In genomic region chr1:203765029-203765837, GRCh38 we compare ENCODE assay signal across 7 cellular contexts. TPM values are rescaled to one million over a fixed set of nuclear protein-coding genes. Genes with fewer than 3 reads are reported as not detected.
DNase-seq lines count a peak whose midpoint lies in the region; ATAC-seq and TF ChIP-seq lines count a peak whose summit lies in the region.

Gene LAX1, plus strand, starts transcription at chr1:203765183. Its CDS starts 383 bp downstream, at chr1:203765566.

- no peaks in the 10 kb centered on the region for H3K9me3 ChIP-seq in OCI-LY7 (ENCODE audit: low read length)

- peak within 1 kb of the TSS; percentile 87 for H3K4me2 ChIP-seq in OCI-LY7 (ENCODE audit: low read length)

- CTCF ChIA-PET in OCI-LY7 (lab: Charles Lee; ENCODE audit: unreplicated experiment): interaction anchor here (1.0 to 1.2 kb wide), 3 partner anchors 12 to 91 kb away, joined by 3 to 4 read pairs (median 3); no protein-coding TSS in a partner anchor

- peak within 1 kb of the TSS; percentile 50 for H2AFZ ChIP-seq in OCI-LY7 (ENCODE audit: low read length)

- peak within 1 kb of the TSS; percentile 98 for H3K27ac ChIP-seq in OCI-LY7 (ENCODE audit: low read depth, low read length, poor library complexity, severe bottlenecking)

- TSS peak; percentile 87 for BruUV-seq in OCI-LY7 (replicated peaks; lab: Mats Ljungman, UMichigan)

- POLR2A ChIA-PET in OCI-LY7 (lab: Charles Lee): interaction anchor here (0.6 to 4.3 kb wide), 23 partner anchors 11 to 751 kb away, joined by 3 to 84 read pairs (median 4); partner anchors contain the start of genes ATP2B4 and MDM4

- DNase-seq in OCI-LY7 (ENCODE audit: low spot score) (peak; percentile 95), NCI-H2227 (lab: John Stamatoyannopoulos, UW; ENCODE audit: unreplicated experiment) (no peak), C1 segment of cervical spinal cord (lab: John Stamatoyannopoulos, UW) (no peak), kidney glomerular epithelial cell (lab: John Stamatoyannopoulos, UW) (no peak)
- peak; percentile 21 to 54 (median 34) for DNase-seq in activated naive CD4-positive, alpha-beta T cell (lab: John Stamatoyannopoulos, UW)
- DNase-seq in stimulated activated CD4-positive, alpha-beta T cell treated with anti-CD3 and anti-CD28 coated beads, Interleukin-2, amount 100 ng/mL, for 4 hours (ENCODE audit: low read depth): peak; percentile 81

- intact Hi-C loops in OCI-LY7 (cut with micrococcal nuclease; ENCODE audit: unreplicated experiment): loop anchor here (1.0 to 10.0 kb wide), 6 partner anchors 11 to 760 kb away; partner anchors contain the start of gene ATP2B4

- no peaks in the 10 kb centered on the region for H4K20me1 ChIP-seq in OCI-LY7 (ENCODE audit: insufficient read depth, low read length)

- TF ChIP-seq CTCF in OCI-LY7 (conservative IDR thresholded peaks at IDR 0.05; ENCODE audit: low read length): peak; percentile 54; the same call in 1 of the 2 replicates

- peak; percentile 78 for ATAC-seq in GM21526 (IDR thresholded peaks at IDR 0.05; ENCODE audit: low FRiP score, unreplicated experiment)

- peak within 1 kb of the TSS; percentile 81 for H3K4me3 ChIP-seq in OCI-LY7 (ENCODE audit: low read depth, low read length, poor library complexity, severe bottlenecking)

- H3K36me3 ChIP-seq in OCI-LY7 (ENCODE audit: insufficient read depth, low read length): peaks cover 26% of the 10 kb centered on the region

- H3K9me2 ChIP-seq in OCI-LY7 (ENCODE audit: insufficient read depth, low read length): no peaks in the 10 kb centered on the region

- H3K4me1 ChIP-seq in OCI-LY7 (ENCODE audit: insufficient read depth, low read length, poor library complexity, severe bottlenecking): peaks cover 54% of the 10 kb centered on the region

- peaks cover 39% of the 10 kb centered on the region for H3K79me2 ChIP-seq in OCI-LY7 (ENCODE audit: insufficient read depth, low read depth, low read length)

RNA-seq across cellular contexts. Expression of gene LAX1, which starts in this region (rescaled TPM):
- 19.6 and 20.3 TPM in 2 replicates for total RNA-seq in OCI-LY7 (2014; rRNA removed; shearing (Covaris generic))
- total RNA-seq in OCI-LY7 (2022): 63.8 and 66.7 TPM in 2 replicates

Comparison
In these comparisons a context has a peak if more than half of its experiments do, and no peak if none do; other contexts are left out.
1. DNase-seq: peak in OCI-LY7 (single experiment), activated naive CD4-positive, alpha-beta T cell (4 of 4) and stimulated activated CD4-positive, alpha-beta T cell treated with anti-CD3 and anti-CD28 coated beads, Interleukin-2, amount 100 ng/mL, for 4 hours (single experiment); none in NCI-H2227 (single experiment), C1 segment of cervical spinal cord (0 of 14) and kidney glomerular epithelial cell (single experiment).